26 cellular contexts compared by ENCODE assay signal in genomic region chr3:165393458-165393857, GRCh38.
DNase-seq lines count a peak whose midpoint lies in the region; ATAC-seq, FAIRE-seq and TF ChIP-seq lines count a peak whose summit lies in the region.
"Had no signal": no experiment of that assay in that cellular context is flagged by ENCODE, and none has a peak within 500 bp of the region (broad histone marks: within the 10 kb centered on the region; RNA-seq: fewer than 3 reads in every experiment).

No MANE protein-coding gene starts in this region.

- peaks cover 14% of the 10 kb centered on the region for H3K4me1 Mint-ChIP-seq in endodermal cell
- H3K4me1 Mint-ChIP-seq: CD14-positive monocyte; CD4-positive, alpha-beta memory T cell; CD4-positive, CD25-positive, alpha-beta regulatory T cell; CD8-positive, alpha-beta memory T cell had no signal

- H2AK5ac ChIP-seq in trophoblast cell (ENCODE audit: low read length), result no peak overlapping the region

- no peak overlapping the region for H3K4ac ChIP-seq in trophoblast cell (ENCODE audit: low read depth, low read length)

- TF ChIP-seq CTCF in HepG2 (CRISPR knock-in tag; IDR thresholded peaks at IDR 0.05) (no peak), right lobe of liver (IDR thresholded peaks at IDR 0.05) (no peak), K562 (IDR thresholded peaks at IDR 0.05 in 2 of 3, conservative IDR thresholded peaks at IDR 0.05 in 1 of 3; ENCODE audit: insufficient read depth in 2 of 3, low read depth in 1 of 3, low read length in 3 of 3) (no peak), endodermal cell (conservative IDR thresholded peaks at IDR 0.05) (no peak)

- H3K4me3 Mint-ChIP-seq in endodermal cell, result no peak overlapping the region
- H3K4me3 Mint-ChIP-seq: CD14-positive monocyte; CD4-positive, alpha-beta memory T cell; CD4-positive, CD25-positive, alpha-beta regulatory T cell; CD8-positive, alpha-beta memory T cell had no signal

- in situ Hi-C loops in HepG2 (cut with HindIII; ENCODE audit: extremely low pct_ligation_motif_present, low pct_unique_long_range_greater_than_20kb), result no loop called here
- in situ Hi-C loops in K562 (cut with MboI), result no loop called here

- WGBS in HepG2 (ENCODE audit: low lambda C conversion rate), result 11% methylated on average over 1 of the region's 1 CpG
- 100% methylated on average over 1 of the region's 1 CpG for WGBS in right lobe of liver (ENCODE audit: insufficient coverage, low coverage, low lambda C conversion rate, missing lambda C conversion rate)
- 14% methylated on average over 1 of the region's 1 CpG for WGBS in K562 (ENCODE audit: insufficient coverage, low coverage, missing lambda C conversion rate)
- WGBS in endodermal cell (ENCODE audit: insufficient coverage in 1 of 2, insufficient read length in 1 of 2), 2 experiments, result 83% methylated on average over 1 of the region's 1 CpG; no CpG with 5 or more reads in 1 of the 2 experiments
- WGBS in trophoblast cell (ENCODE audit: extremely low coverage, insufficient coverage, insufficient read length), result no CpG with 5 or more reads among the region's 1 CpG

- no TSS peak for BruUV-seq in HepG2 (replicated peaks; lab: Mats Ljungman, UMichigan)
- no TSS peak for BruUV-seq in K562 (replicated peaks; lab: Mats Ljungman, UMichigan)

- H4K12ac ChIP-seq in trophoblast cell (ENCODE audit: low read depth, low read length), result no peak overlapping the region

- H3K9me3 ChIP-seq in HepG2 (ENCODE audit: low read length) (no peaks in the 10 kb centered on the region), right lobe of liver (no peaks in the 10 kb centered on the region), K562 (replicated peaks; ENCODE audit: control insufficient read depth, insufficient read depth, low read depth, low read length) (no peaks in the 10 kb centered on the region), endodermal cell (ENCODE audit: control insufficient read depth, low read length) (no peaks in the 10 kb centered on the region), trophoblast cell (ENCODE audit: insufficient read depth, low read depth, low read length) (no peaks in the 10 kb centered on the region)
- H3K9me3 ChIP-seq: BE2C, BLaER1 had no signal

- DNase-seq in HepG2 (ENCODE audit: low spot score) (no peak), right lobe of liver (no peak), K562 (ENCODE audit: extremely low read depth in 1 of 4, low spot score in 3 of 4) (no peak), endodermal cell (peak; percentile 39), trophoblast cell (no peak)
- no peak for DNase-seq in activated effector memory CD4-positive, alpha-beta T cell treated with Interleukin-2 at 50 U/mL for 16 hours
- DNase-seq: ACHN; BE2C; C1 segment of cervical spinal cord; CD4-positive, alpha-beta memory T cell; CD4-positive, CD25-positive, alpha-beta regulatory T cell; CD8-positive, alpha-beta memory T cell; COR-L47; DMS 273 treated with DMSO at 0.1 percent for 48 hours; DMS153; DMS53; DMS79; DND-41; EL; GDM1 had no signal

- FAIRE-seq in HepG2 (lab: Jason Lieb, UNC), result no peak
- no peak for FAIRE-seq in K562 (lab: Jason Lieb, UNC)
- FAIRE-seq: GM12878, GM12892, GM18507 had no signal

- ATAC-seq in HepG2, result no peak
- no peak for ATAC-seq in right lobe of liver
- ATAC-seq in K562, result no peak
- ATAC-seq: GM12878 had no signal

- CTCF ChIA-PET in HepG2 (lab: Yijun Ruan, JAX; ENCODE audit: low intra/inter-chr PET ratio, low total read pairs) (no interaction called here), K562 (lab: Yijun Ruan, JAX; ENCODE audit: low intra/inter-chr PET ratio) (no interaction called here)

- TF ChIP-seq RAD21 in HepG2 (CRISPR knock-in tag; IDR thresholded peaks at IDR 0.05), result no peak
- no peak for TF ChIP-seq RAD21 in K562 (CRISPR knock-in tag; conservative IDR thresholded peaks at IDR 0.05 in 1 of 2, IDR thresholded peaks at IDR 0.05 in 1 of 2)

- H3K27ac ChIP-seq in HepG2 (ENCODE audit: extremely low read length, insufficient read depth, low read length) (no peak overlapping the region), right lobe of liver (no peak overlapping the region), K562 (ENCODE audit: extremely low read depth, low read depth, low read length) (no peak overlapping the region), endodermal cell (ENCODE audit: low read depth, low read length) (no peak overlapping the region), trophoblast cell (ENCODE audit: low read depth, low read length) (no peak overlapping the region)
- H3K27ac ChIP-seq: 22Rv1, BLaER1 had no signal

- H2BK12ac ChIP-seq in trophoblast cell (ENCODE audit: low read length), result no peak overlapping the region

- H3K36me3 ChIP-seq in HepG2 (replicated peaks in 1 of 2; ENCODE audit: control insufficient read depth in 1 of 2, insufficient read depth in 2 of 2, low read length in 2 of 2) (no peaks in the 10 kb centered on the region), right lobe of liver (no peaks in the 10 kb centered on the region), K562 (ENCODE audit: control insufficient read depth, insufficient read depth, low read length) (no peaks in the 10 kb centered on the region), endodermal cell (ENCODE audit: control insufficient read depth, insufficient read depth, low read length) (no peaks in the 10 kb centered on the region), trophoblast cell (ENCODE audit: control insufficient read depth in 1 of 2, insufficient read depth in 2 of 2, low read length in 2 of 2) (no peaks in the 10 kb centered on the region)
- H3K36me3 ChIP-seq: BE2C, BLaER1 had no signal

- H4K8ac ChIP-seq in trophoblast cell (ENCODE audit: low read depth, low read length), result no peak overlapping the region

- H2BK120ac ChIP-seq in trophoblast cell (ENCODE audit: insufficient read depth, low read length, poor library complexity), result no peak overlapping the region

- no peaks in the 10 kb centered on the region for H3K9me3 Mint-ChIP-seq in endodermal cell

- no peak overlapping the region for H3K18ac ChIP-seq in trophoblast cell (ENCODE audit: low read length)

- H3K27me3 ChIP-seq in HepG2 (ENCODE audit: control insufficient read depth in 1 of 2, insufficient read depth in 2 of 2, low read length in 2 of 2) (no peaks in the 10 kb centered on the region), right lobe of liver (no peaks in the 10 kb centered on the region), K562 (ENCODE audit: control insufficient read depth in 2 of 2, insufficient read depth in 2 of 2, low read length in 2 of 2) (no peaks in the 10 kb centered on the region), endodermal cell (ENCODE audit: control insufficient read depth, insufficient read depth, low read length, poor library complexity, severe bottlenecking) (no peaks in the 10 kb centered on the region), trophoblast cell (ENCODE audit: insufficient read depth, low read length) (no peaks in the 10 kb centered on the region)
- H3K27me3 ChIP-seq: BE2C, BLaER1 had no signal

- no peaks in the 10 kb centered on the region for H3K9me1 ChIP-seq in K562 (ENCODE audit: control insufficient read depth, insufficient read depth, low read length)

- H3K27me3 Mint-ChIP-seq in endodermal cell (ENCODE audit: insufficient read depth), result no peaks in the 10 kb centered on the region
- H3K27me3 Mint-ChIP-seq: CD4-positive, alpha-beta memory T cell; CD4-positive, CD25-positive, alpha-beta regulatory T cell; CD8-positive, alpha-beta memory T cell had no signal

- H4K20me1 ChIP-seq in HepG2 (ENCODE audit: insufficient read depth, low read length) (no peaks in the 10 kb centered on the region), K562 (replicated peaks; ENCODE audit: control insufficient read depth, insufficient read depth, low read length) (no peaks in the 10 kb centered on the region)
- H4K20me1 ChIP-seq: BLaER1 had no signal

- H4K91ac ChIP-seq in trophoblast cell (ENCODE audit: low read depth, low read length), result no peak overlapping the region

- TF ChIP-seq POLR2A in HepG2 (IDR thresholded peaks at IDR 0.05; ENCODE audit: insufficient read depth in 1 of 2, low read depth in 2 of 2, low read length in 2 of 2), result no peak
- TF ChIP-seq POLR2A in right lobe of liver (IDR thresholded peaks at IDR 0.05), result no peak
- no peak for TF ChIP-seq POLR2A in K562 (conservative IDR thresholded peaks at IDR 0.05)

- no peak overlapping the region for H3K23ac ChIP-seq in trophoblast cell (ENCODE audit: low read length)

- H3K9ac ChIP-seq in HepG2 (ENCODE audit: insufficient read depth, low read depth, low read length), result no peak overlapping the region
- H3K9ac ChIP-seq in K562 (ENCODE audit: insufficient read depth in 1 of 2, low read depth in 2 of 2, low read length in 2 of 2), result no peak overlapping the region
- H3K9ac ChIP-seq in endodermal cell (ENCODE audit: extremely low read depth, low read length, poor library complexity, severe bottlenecking), result no peak overlapping the region
- no peak overlapping the region for H3K9ac ChIP-seq in trophoblast cell (ENCODE audit: low read length)
- H3K9ac ChIP-seq: BLaER1 had no signal

- H2BK5ac ChIP-seq in trophoblast cell (ENCODE audit: low read depth, low read length, poor library complexity), result no peak overlapping the region

- no peak overlapping the region for H3K27ac Mint-ChIP-seq in endodermal cell
- H3K27ac Mint-ChIP-seq: CD14-positive monocyte; CD4-positive, alpha-beta memory T cell; CD4-positive, CD25-positive, alpha-beta regulatory T cell; CD8-positive, alpha-beta memory T cell had no signal

- H3K4me3 ChIP-seq in HepG2 (replicated peaks in 1 of 3; ENCODE audit: insufficient read depth in 1 of 3, low read depth in 2 of 3, low read length in 3 of 3) (no peak overlapping the region), right lobe of liver (no peak overlapping the region), K562 (no peak overlapping the region), endodermal cell (ENCODE audit: low read length) (no peak overlapping the region), trophoblast cell (ENCODE audit: low read depth, low read length) (no peak overlapping the region)
- H3K4me3 ChIP-seq: BLaER1, GM12878 had no signal

- POLR2A ChIA-PET in HepG2 (lab: Yijun Ruan, JAX), result no interaction called here
- POLR2A ChIA-PET in K562 (lab: Yijun Ruan, JAX), result no interaction called here

- intact Hi-C loops in HepG2 (cut with micrococcal nuclease; ENCODE audit: unreplicated experiment) (no loop called here), right lobe of liver (cut with DNase I) (no loop called here), K562 (cut with micrococcal nuclease) (no loop called here)

- H3K36me3 Mint-ChIP-seq in endodermal cell (ENCODE audit: low read depth), result no peaks in the 10 kb centered on the region
- H3K36me3 Mint-ChIP-seq: CD14-positive monocyte; CD4-positive, alpha-beta memory T cell; CD4-positive, CD25-positive, alpha-beta regulatory T cell; CD8-positive, alpha-beta memory T cell had no signal

- H3K79me2 ChIP-seq in HepG2 (ENCODE audit: insufficient read depth, low read length) (no peaks in the 10 kb centered on the region), K562 (ENCODE audit: control insufficient read depth, insufficient read depth, low read length) (no peaks in the 10 kb centered on the region), trophoblast cell (ENCODE audit: control insufficient read depth, insufficient read depth, low read length, poor library complexity) (no peaks in the 10 kb centered on the region)

- no peak overlapping the region for H3K4me2 ChIP-seq in HepG2 (ENCODE audit: low read depth, low read length)
- no peak overlapping the region for H3K4me2 ChIP-seq in K562 (ENCODE audit: insufficient read depth, low read length)
- no peak overlapping the region for H3K4me2 ChIP-seq in trophoblast cell (ENCODE audit: low read length)
- H3K4me2 ChIP-seq: BLaER1 had no signal

- H3K14ac ChIP-seq in trophoblast cell (ENCODE audit: low read length), result no peak overlapping the region

- no peak for TF ChIP-seq EP300 in HepG2 (IDR thresholded peaks at IDR 0.05; ENCODE audit: low read depth in 2 of 2, low read length in 2 of 2)
- TF ChIP-seq EP300 in HepG2 (CRISPR knock-in tag; IDR thresholded peaks at IDR 0.05; ENCODE audit: borderline replicate concordance), result no peak
- no peak for TF ChIP-seq EP300 in K562 (IDR thresholded peaks at IDR 0.05; ENCODE audit: low read length)

- no peaks in the 10 kb centered on the region for H3K4me1 ChIP-seq in HepG2 (ENCODE audit: insufficient read depth, low read length)
- no peaks in the 10 kb centered on the region for H3K4me1 ChIP-seq in right lobe of liver
- H3K4me1 ChIP-seq in K562 (replicated peaks in 1 of 2; ENCODE audit: control insufficient read depth in 2 of 2, insufficient read depth in 2 of 2, low read length in 2 of 2), result no peaks in the 10 kb centered on the region
- no peaks in the 10 kb centered on the region for H3K4me1 ChIP-seq in endodermal cell (ENCODE audit: control insufficient read depth, insufficient read depth, low read length)
- peaks cover 0 to 1% of the 10 kb centered on the region in 2 experiments for H3K4me1 ChIP-seq in trophoblast cell (ENCODE audit: control insufficient read depth in 1 of 2, insufficient read depth in 2 of 2, low read length in 2 of 2)
- H3K4me1 ChIP-seq: BE2C, BLaER1 had no signal

- H2AFZ ChIP-seq in HepG2 (ENCODE audit: low read length), result no peak overlapping the region
- no peak overlapping the region for H2AFZ ChIP-seq in K562 (ENCODE audit: low read depth, low read length)
- no peak overlapping the region for H2AFZ ChIP-seq in trophoblast cell (ENCODE audit: insufficient read depth, low read length, poor library complexity)

- H3K79me1 ChIP-seq in trophoblast cell (ENCODE audit: low read length), result peaks cover 2% of the 10 kb centered on the region

Comparison
In these comparisons a context has a peak if more than half of its experiments do, and no peak if none do; other contexts are left out.
1. Of the 241 proteins assayed by ChIP-seq in both HepG2 and K562: peak only in HepG2: none; only in K562: MAFG; in both: MAFF and MAFK; in neither: 238.